Comparison of ENCODE assay signal across 21 cellular contexts in the genomic region with DNA sequence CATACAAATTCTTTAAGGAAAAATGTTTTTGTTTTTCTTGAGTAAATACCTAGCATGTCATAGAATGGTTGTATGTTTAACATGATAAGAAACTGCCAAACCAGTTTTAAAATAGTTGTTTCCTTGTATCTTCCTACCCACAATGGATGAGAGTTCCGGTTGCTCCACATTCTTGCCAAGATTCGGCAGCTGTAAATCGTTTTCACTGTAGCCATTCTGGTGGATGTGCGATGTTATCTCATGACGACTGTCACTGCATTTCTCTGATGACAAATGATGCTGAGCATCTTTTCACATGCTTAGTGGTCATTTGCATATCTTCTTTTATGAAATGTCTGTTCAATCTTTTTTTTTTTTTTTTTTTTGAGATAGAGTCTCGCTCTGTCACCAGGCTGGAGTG. TPM values are rescaled to one million over a fixed set of nuclear protein-coding genes. Genes with fewer than 3 reads are reported as not detected.
DNase-seq lines count a peak whose midpoint lies in the region; ATAC-seq, FAIRE-seq and TF ChIP-seq lines count a peak whose summit lies in the region.
"Had no signal": no experiment of that assay in that cellular context is flagged by ENCODE, and none has a peak within 500 bp of the region (broad histone marks: within the 10 kb centered on the region; RNA-seq: fewer than 3 reads in every experiment).

No MANE protein-coding gene starts in this region.

- CTCF ChIA-PET in A549 (lab: Yijun Ruan, JAX) = no interaction called here

- no peak for TF ChIP-seq EP300 in A549 (IDR thresholded peaks at IDR 0.05)
- TF ChIP-seq EP300 in ovary (IDR thresholded peaks at IDR 0.05) = no peak

- no peak overlapping the region for H4K8ac ChIP-seq in trophoblast cell (ENCODE audit: low read depth, low read length)

- H3K27me3 ChIP-seq in trophoblast cell (ENCODE audit: insufficient read depth, low read length) = no peaks in the 10 kb centered on the region
- no peaks in the 10 kb centered on the region for H3K27me3 ChIP-seq in ovary
- H3K27me3 ChIP-seq: BLaER1 treated with 17β-estradiol and CSF1 and Interleukin-3, amounts not matched to agents 10 nM and 100 nM had no signal

- H3K4ac ChIP-seq in trophoblast cell (ENCODE audit: low read depth, low read length) = no peak overlapping the region

- intact Hi-C loops in ovary (cut with DNase I) = no loop called here

- no peak overlapping the region for H3K27ac ChIP-seq in A549
- H3K27ac ChIP-seq in trophoblast cell (ENCODE audit: low read depth, low read length) = no peak overlapping the region
- no peak overlapping the region for H3K27ac ChIP-seq in ovary
- H3K27ac ChIP-seq: BLaER1 treated with 17β-estradiol and CSF1 and Interleukin-3, amounts not matched to agents 10 nM and 100 nM; GM23248 had no signal

- H3K79me1 ChIP-seq in trophoblast cell (ENCODE audit: low read length) = no peaks in the 10 kb centered on the region

- H4K91ac ChIP-seq in trophoblast cell (ENCODE audit: low read depth, low read length) = no peak overlapping the region

- 47% methylated on average over 6 of the region's 6 CpGs for WGBS in A549 (ENCODE audit: missing lambda C conversion rate)
- no CpG with 5 or more reads among the region's 6 CpGs for WGBS in trophoblast cell (ENCODE audit: extremely low coverage, insufficient coverage, insufficient read length)
- WGBS in ovary, 3 donors = 53 to 67% (median 57%) methylated on average over 6 of the region's 6 CpGs

- no peak overlapping the region for H2AK5ac ChIP-seq in trophoblast cell (ENCODE audit: low read length)

- no peak overlapping the region for H2BK12ac ChIP-seq in trophoblast cell (ENCODE audit: low read length)

- H3K4me2 ChIP-seq in A549 (no peak overlapping the region), trophoblast cell (ENCODE audit: low read length) (no peak overlapping the region)
- H3K4me2 ChIP-seq: BLaER1 treated with 17β-estradiol and CSF1 and Interleukin-3, amounts not matched to agents 10 nM and 100 nM had no signal

- no peak overlapping the region for H3K23ac ChIP-seq in trophoblast cell (ENCODE audit: low read length)

- H3K4me1 ChIP-seq in A549 (no peaks in the 10 kb centered on the region), trophoblast cell (ENCODE audit: control insufficient read depth in 1 of 2, insufficient read depth in 2 of 2, low read length in 2 of 2) (peaks cover 0 to 3% of the 10 kb centered on the region in 2 experiments), ovary (ENCODE audit: insufficient read depth) (no peaks in the 10 kb centered on the region)

- H2BK5ac ChIP-seq in trophoblast cell (ENCODE audit: low read depth, low read length, poor library complexity) = no peak overlapping the region

- H2AFZ ChIP-seq in trophoblast cell (ENCODE audit: insufficient read depth, low read length, poor library complexity) = no peak overlapping the region
- H2AFZ ChIP-seq: GM23248 had no signal

- H3K36me3 ChIP-seq in trophoblast cell (ENCODE audit: control insufficient read depth in 1 of 2, insufficient read depth in 2 of 2, low read length in 2 of 2) (no peaks in the 10 kb centered on the region), ovary (no peaks in the 10 kb centered on the region)
- H3K36me3 ChIP-seq: BLaER1 treated with 17β-estradiol and CSF1 and Interleukin-3, amounts not matched to agents 10 nM and 100 nM had no signal

- no peak for TF ChIP-seq POLR2A in A549 (IDR thresholded peaks at IDR 0.05; ENCODE audit: low read length)
- no peak for TF ChIP-seq POLR2A in ovary (IDR thresholded peaks at IDR 0.05)

- ATAC-seq in A549 (no peak), HG03280 (IDR thresholded peaks at IDR 0.05; ENCODE audit: unreplicated experiment) (no peak)
- ATAC-seq: GM12878, HCT116, HepG2 had no signal

- POLR2A ChIA-PET in A549 (lab: Yijun Ruan, JAX) = interaction anchor here (0.7 kb wide), 1 partner anchor 65 kb away, joined by 7 read pairs; no protein-coding TSS in a partner anchor

- peak; percentile 61 for FAIRE-seq in A549 (lab: Jason Lieb, UNC)
- FAIRE-seq: GM12878, GM18507, H54, HepG2, HTR-8/SVneo had no signal

- TF ChIP-seq CTCF in A549 (IDR thresholded peaks at IDR 0.05) (no peak), LNCaP clone FGC (IDR thresholded peaks at IDR 0.05; ENCODE audit: control insufficient read depth, extremely low read depth, insufficient read depth) (no peak), ovary (IDR thresholded peaks at IDR 0.05) (no peak)

- no peak for TF ChIP-seq RAD21 in A549 (conservative IDR thresholded peaks at IDR 0.05 in 1 of 2, IDR thresholded peaks at IDR 0.05 in 1 of 2)

- no peak overlapping the region for H3K18ac ChIP-seq in trophoblast cell (ENCODE audit: low read length)

- H3K9me3 ChIP-seq in A549 (no peaks in the 10 kb centered on the region), trophoblast cell (ENCODE audit: insufficient read depth, low read depth, low read length) (no peaks in the 10 kb centered on the region), ovary (no peaks in the 10 kb centered on the region)

- H2BK120ac ChIP-seq in trophoblast cell (ENCODE audit: insufficient read depth, low read length, poor library complexity) = no peak overlapping the region

- DNase-seq in A549 (ENCODE audit: low read depth in 1 of 2, low spot score in 1 of 2) (no peak), LNCaP clone FGC (ENCODE audit: low read depth) (peak; percentile 89), SK-N-DZ (ENCODE audit: low spot score) (peak; percentile 7), trophoblast cell (peak; percentile 97 to 100), ovary (no peak)
- DNase-seq in activated CD4-positive, alpha-beta T cell treated with anti-CD3 and anti-CD28 coated beads, Interleukin-2, amount 50 U/mL, for 1 hour = no peak
- DNase-seq: 8988T; ACHN; Calu3; CD4-positive, CD25-positive, alpha-beta regulatory T cell; DMS 273 treated with DMSO at 0.1 percent for 48 hours; GM23248 had no signal

- H3K14ac ChIP-seq in trophoblast cell (ENCODE audit: low read length) = no peak overlapping the region

- H3K4me3 ChIP-seq in A549 (no peak overlapping the region), LNCaP clone FGC (ENCODE audit: low read depth, low read length) (no peak overlapping the region), trophoblast cell (ENCODE audit: low read depth, low read length) (no peak overlapping the region), ovary (no peak overlapping the region)
- H3K4me3 ChIP-seq: BLaER1 treated with 17β-estradiol and CSF1 and Interleukin-3, amounts not matched to agents 10 nM and 100 nM; GM12878; GM23248 had no signal

- H3K79me2 ChIP-seq in trophoblast cell (ENCODE audit: control insufficient read depth, insufficient read depth, low read length, poor library complexity) = no peaks in the 10 kb centered on the region

- H4K12ac ChIP-seq in trophoblast cell (ENCODE audit: low read depth, low read length) = no peak overlapping the region

- H3K9ac ChIP-seq in trophoblast cell (ENCODE audit: low read length) = no peak overlapping the region
- H3K9ac ChIP-seq: BLaER1 treated with 17β-estradiol and CSF1 and Interleukin-3, amounts not matched to agents 10 nM and 100 nM; GM23248 had no signal

TF ChIP-seq in A549, 52 proteins besides CTCF, POLR2A, EP300 and RAD21 (continues in another document):
- TF ChIP-seq RFX5 (IDR thresholded peaks at IDR 0.05) (no peak), ZSCAN20 (CRISPR knock-in tag; IDR thresholded peaks at IDR 0.05) (no peak), MYC (IDR thresholded peaks at IDR 0.05; ENCODE audit: borderline replicate concordance, low read length) (no peak), ZC3H11A (IDR thresholded peaks at IDR 0.05) (no peak), NFE2L2 (conservative IDR thresholded peaks at IDR 0.05; ENCODE audit: low read length) (no peak)
- TF ChIP-seq, protein P1, sequence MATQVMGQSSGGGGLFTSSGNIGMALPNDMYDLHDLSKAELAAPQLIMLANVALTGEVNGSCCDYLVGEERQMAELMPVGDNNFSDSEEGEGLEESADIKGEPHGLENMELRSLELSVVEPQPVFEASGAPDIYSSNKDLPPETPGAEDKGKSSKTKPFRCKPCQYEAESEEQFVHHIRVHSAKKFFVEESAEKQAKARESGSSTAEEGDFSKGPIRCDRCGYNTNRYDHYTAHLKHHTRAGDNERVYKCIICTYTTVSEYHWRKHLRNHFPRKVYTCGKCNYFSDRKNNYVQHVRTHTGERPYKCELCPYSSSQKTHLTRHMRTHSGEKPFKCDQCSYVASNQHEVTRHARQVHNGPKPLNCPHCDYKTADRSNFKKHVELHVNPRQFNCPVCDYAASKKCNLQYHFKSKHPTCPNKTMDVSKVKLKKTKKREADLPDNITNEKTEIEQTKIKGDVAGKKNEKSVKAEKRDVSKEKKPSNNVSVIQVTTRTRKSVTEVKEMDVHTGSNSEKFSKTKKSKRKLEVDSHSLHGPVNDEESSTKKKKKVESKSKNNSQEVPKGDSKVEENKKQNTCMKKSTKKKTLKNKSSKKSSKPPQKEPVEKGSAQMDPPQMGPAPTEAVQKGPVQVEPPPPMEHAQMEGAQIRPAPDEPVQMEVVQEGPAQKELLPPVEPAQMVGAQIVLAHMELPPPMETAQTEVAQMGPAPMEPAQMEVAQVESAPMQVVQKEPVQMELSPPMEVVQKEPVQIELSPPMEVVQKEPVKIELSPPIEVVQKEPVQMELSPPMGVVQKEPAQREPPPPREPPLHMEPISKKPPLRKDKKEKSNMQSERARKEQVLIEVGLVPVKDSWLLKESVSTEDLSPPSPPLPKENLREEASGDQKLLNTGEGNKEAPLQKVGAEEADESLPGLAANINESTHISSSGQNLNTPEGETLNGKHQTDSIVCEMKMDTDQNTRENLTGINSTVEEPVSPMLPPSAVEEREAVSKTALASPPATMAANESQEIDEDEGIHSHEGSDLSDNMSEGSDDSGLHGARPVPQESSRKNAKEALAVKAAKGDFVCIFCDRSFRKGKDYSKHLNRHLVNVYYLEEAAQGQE (IDR thresholded peaks at IDR 0.05) = no peak
- TF ChIP-seq, protein P2, sequence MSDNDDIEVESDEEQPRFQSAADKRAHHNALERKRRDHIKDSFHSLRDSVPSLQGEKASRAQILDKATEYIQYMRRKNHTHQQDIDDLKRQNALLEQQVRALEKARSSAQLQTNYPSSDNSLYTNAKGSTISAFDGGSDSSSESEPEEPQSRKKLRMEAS (IDR thresholded peaks at IDR 0.05) = no peak

RNA-seq across cellular contexts. Expression of a gene that starts 36.6 kb away (rescaled TPM):
- polyA plus RNA-seq in A549 (2011; rRNA removed) (0.19 TPM in 1 of 2 replicates, not detected in the other), A549 (2017; fragmentation: RNase III; extraction: RNeasy Plus Mini Kit Qiagen cat#74134 plus additional on column Dnase treatment) (0.21 to 0.37 TPM (median 0.22 TPM) in 3 replicates), ovary (1 to 10 TPM in 1 of 2 donors, under 1 TPM in 1; 0.41 to 4.9 TPM)
- polyA plus RNA-seq in A549 (2012; cell fraction: cytosol; rRNA removed) = 0.05 and 0.08 TPM in 2 replicates
- polyA plus RNA-seq in A549 (2012; cell fraction: nucleus; rRNA removed) = not detected in 2 replicates
- not detected in 2 replicates for polyA minus RNA-seq in A549 (2011; rRNA and poly(A)+ RNA removed)
- polyA plus RNA-seq in SK-N-DZ (2014; cell fraction: cytosol; rRNA removed) = 33.6 and 51.4 TPM in 2 replicates
- 44.0 and 46.8 TPM in 2 replicates for polyA plus RNA-seq in SK-N-DZ (2014; cell fraction: nucleus; rRNA removed)
- 3.0 and 3.2 TPM in 2 replicates for polyA plus RNA-seq in trophoblast cell (2013)
- total RNA-seq in ovary = 1 to 10 TPM in 1 of 7 donors, under 1 TPM in 5, not detected in 1; 0.25 to 1.7 (median 0.51) TPM
- total RNA-seq: CD4-positive, CD25-positive, alpha-beta regulatory T cell; G401; GM12878; GM23248; HepG2 had no signal
- polyA plus RNA-seq: CD4-positive, CD25-positive, alpha-beta regulatory T cell; GM12878; HepG2 had no signal

Comparison
In these comparisons a context has a peak if more than half of its experiments do, and no peak if none do; other contexts are left out.
1. DNase-seq: peak in LNCaP clone FGC (single experiment), SK-N-DZ (single experiment) and trophoblast cell (2 of 2); none in A549 (0 of 2), activated CD4-positive, alpha-beta T cell treated with anti-CD3 and anti-CD28 coated beads, Interleukin-2, amount 50 U/mL, for 1 hour (single experiment) and ovary (0 of 5).